ENCODE assay signal across 16 cellular contexts in genomic region chr3:180416111-180416541, GRCh38.
DNase-seq lines count a peak whose midpoint lies in the region; ATAC-seq and TF ChIP-seq lines count a peak whose summit lies in the region.
"Had no signal": no experiment of that assay in that cellular context is flagged by ENCODE, and none has a peak within 500 bp of the region (broad histone marks: within the 10 kb centered on the region; RNA-seq: fewer than 3 reads in every experiment).

No MANE protein-coding gene starts in this region.

- intact Hi-C loops in Panc1 (cut with micrococcal nuclease; ENCODE audit: unreplicated experiment) = no loop called here
- intact Hi-C loops in activated CD4-positive, alpha-beta T cell treated with anti-CD3 and anti-CD28 coated beads for 36 hours (cut with DNase I, micrococcal nuclease) = no loop called here

- TF ChIP-seq CTCF in GM23338 (conservative IDR thresholded peaks at IDR 0.05; ENCODE audit: low read depth in 2 of 2) (no peak), Panc1 (IDR thresholded peaks at IDR 0.05) (no peak), epithelial cell of proximal tubule (conservative IDR thresholded peaks at IDR 0.05; ENCODE audit: low read depth, low read length) (no peak), mesothelial cell of epicardium (IDR thresholded peaks at IDR 0.05; ENCODE audit: unreplicated experiment) (no peak)

- peak overlapping the region; percentile 57; the same call in 1 of the 2 replicates for H2AFZ ChIP-seq in GM23338

- no peaks in the 10 kb centered on the region for H3K27me3 ChIP-seq in GM23338 (ENCODE audit: insufficient read depth)
- no peaks in the 10 kb centered on the region for H3K27me3 ChIP-seq in Panc1 (ENCODE audit: control insufficient read depth, insufficient read depth, low read length)
- H3K27me3 ChIP-seq: BLaER1 treated with 17β-estradiol and CSF1 and Interleukin-3, amounts not matched to agents 10 nM and 100 nM; spleen had no signal

- H3K4me3 Mint-ChIP-seq in GM23338 (no peak overlapping the region), mesothelial cell of epicardium (no peak overlapping the region)
- no peak overlapping the region for H3K4me3 Mint-ChIP-seq in activated CD4-positive, alpha-beta memory T cell treated with anti-CD3 and anti-CD28 coated beads, Interleukin-2, amount 10 ng/mL, durations not matched to agents 7 days and 5 days
- no peak overlapping the region for H3K4me3 Mint-ChIP-seq in activated CD4-positive, alpha-beta T cell treated with anti-CD3 and anti-CD28 coated beads for 36 hours
- H3K4me3 Mint-ChIP-seq: stimulated activated naive CD8-positive, alpha-beta T cell treated with anti-CD3 and anti-CD28 coated beads, Interleukin-15, Interleukin-2, amounts not matched to agents 100 ng/mL and 50 ng/mL, for 24 hours had no signal

- H3K27ac Mint-ChIP-seq in GM23338 (peak overlapping the region; percentile 45), mesothelial cell of epicardium (no peak overlapping the region)
- no peak overlapping the region for H3K27ac Mint-ChIP-seq in activated CD4-positive, alpha-beta memory T cell treated with anti-CD3 and anti-CD28 coated beads, Interleukin-2, amount 10 ng/mL, durations not matched to agents 7 days and 5 days
- H3K27ac Mint-ChIP-seq in activated CD4-positive, alpha-beta T cell treated with anti-CD3 and anti-CD28 coated beads for 36 hours = no peak overlapping the region
- H3K27ac Mint-ChIP-seq: activated T-helper 2 cell treated with anti-CD3 and anti-CD28 coated beads, Interferon-gamma antibody, Interleukin-2, Interleukin-4, amounts not matched to agents 10 μg/mL and 5 μg/mL and 100 μg/mL, durations not matched to agents 14 hours and 24 hours and 36 hours; stimulated activated naive CD8-positive, alpha-beta T cell treated with anti-CD3 and anti-CD28 coated beads, Interleukin-15, Interleukin-2, amounts not matched to agents 100 ng/mL and 50 ng/mL, for 24 hours had no signal

- no peaks in the 10 kb centered on the region for H3K36me3 ChIP-seq in GM23338 (ENCODE audit: insufficient read depth)
- no peaks in the 10 kb centered on the region for H3K36me3 ChIP-seq in Panc1 (ENCODE audit: control insufficient read depth, insufficient read depth, low read length)
- H3K36me3 ChIP-seq: BLaER1 treated with 17β-estradiol and CSF1 and Interleukin-3, amounts not matched to agents 10 nM and 100 nM; HAP-1; spleen had no signal

- no peak for DNase-seq in GM23338 (ENCODE audit: low spot score)
- peak; percentile 18 for DNase-seq in Panc1 (ENCODE audit: low read depth, low spot score)
- DNase-seq in epithelial cell of proximal tubule (ENCODE audit: low read depth) = peak; percentile 40
- DNase-seq in pons (ENCODE audit: low spot score) = peak; percentile 98
- no peak for DNase-seq in activated CD4-positive, alpha-beta memory T cell treated with anti-CD3 and anti-CD28 coated beads, Interleukin-2, amount 10 ng/mL, durations not matched to agents 7 days and 5 days
- no peak for DNase-seq in activated CD4-positive, alpha-beta T cell treated with anti-CD3 and anti-CD28 coated beads for 36 hours
- no peak for DNase-seq in mesothelial cell of epicardium (ENCODE audit: low spot score in 2 of 2, unreplicated experiment in 2 of 2)
- DNase-seq: DMS79 treated with DMSO at 0.1 percent for 48 hours, NCI-H1048, NCI-H226, spleen had no signal

- H3K4me2 ChIP-seq in GM23338 = no peak overlapping the region
- H3K4me2 ChIP-seq: BLaER1 treated with 17β-estradiol and CSF1 and Interleukin-3, amounts not matched to agents 10 nM and 100 nM had no signal

- H3K27ac ChIP-seq in GM23338 (ENCODE audit: low read depth) (no peak overlapping the region), Panc1 (ENCODE audit: low read length) (no peak overlapping the region)
- H3K27ac ChIP-seq: BLaER1 treated with 17β-estradiol and CSF1 and Interleukin-3, amounts not matched to agents 10 nM and 100 nM; spleen had no signal

- no peaks in the 10 kb centered on the region for H3F3A ChIP-seq in GM23338 (replicated peaks; ENCODE audit: low read depth)

- ATAC-seq in GM23338 (no peak), Panc1 (peak; percentile 71), GM19023 (IDR thresholded peaks at IDR 0.05; ENCODE audit: unreplicated experiment) (no peak)
- no peak for ATAC-seq in activated CD4-positive, alpha-beta T cell treated with anti-CD3 and anti-CD28 coated beads for 36 hours

- no peaks in the 10 kb centered on the region for H4K20me1 ChIP-seq in GM23338 (replicated peaks; ENCODE audit: insufficient read depth)
- H4K20me1 ChIP-seq: BLaER1 treated with 17β-estradiol and CSF1 and Interleukin-3, amounts not matched to agents 10 nM and 100 nM had no signal

- in situ Hi-C loops in Panc1 (cut with HindIII; ENCODE audit: low pct_unique_long_range_greater_than_20kb, low sequenced_read_pairs) = no loop called here

- H3K4me3 ChIP-seq in GM23338 (no peak overlapping the region), Panc1 (ENCODE audit: low read depth in 2 of 2, low read length in 2 of 2) (no peak overlapping the region), epithelial cell of proximal tubule (ENCODE audit: low read depth, low read length) (no peak overlapping the region)
- H3K4me3 ChIP-seq: BLaER1 treated with 17β-estradiol and CSF1 and Interleukin-3, amounts not matched to agents 10 nM and 100 nM; HAP-1; spleen had no signal

- no TSS peak for BruUV-seq in Panc1 (replicated peaks; lab: Mats Ljungman, UMichigan)

- H3K79me2 ChIP-seq in GM23338 (replicated peaks; ENCODE audit: insufficient read depth) = no peaks in the 10 kb centered on the region

- POLR2A ChIA-PET in Panc1 (lab: Charles Lee) = no interaction called here
- POLR2A ChIA-PET in activated CD4-positive, alpha-beta memory T cell treated with anti-CD3 and anti-CD28 coated beads, Interleukin-2, amount 10 ng/mL, durations not matched to agents 7 days and 5 days (lab: Charles Lee) = no interaction called here
- POLR2A ChIA-PET in activated CD4-positive, alpha-beta T cell treated with anti-CD3 and anti-CD28 coated beads for 36 hours (lab: Charles Lee) = no interaction called here

- no peaks in the 10 kb centered on the region for H3K36me3 Mint-ChIP-seq in GM23338 (ENCODE audit: low read depth)
- no peaks in the 10 kb centered on the region for H3K36me3 Mint-ChIP-seq in activated CD4-positive, alpha-beta memory T cell treated with anti-CD3 and anti-CD28 coated beads, Interleukin-2, amount 10 ng/mL, durations not matched to agents 7 days and 5 days (ENCODE audit: low read depth)
- no peaks in the 10 kb centered on the region for H3K36me3 Mint-ChIP-seq in activated CD4-positive, alpha-beta T cell treated with anti-CD3 and anti-CD28 coated beads for 36 hours (ENCODE audit: low read depth)
- no peaks in the 10 kb centered on the region for H3K36me3 Mint-ChIP-seq in mesothelial cell of epicardium

- CTCF ChIA-PET in Panc1 (lab: Charles Lee) = no interaction called here
- CTCF ChIA-PET in activated CD4-positive, alpha-beta memory T cell treated with anti-CD3 and anti-CD28 coated beads, Interleukin-2, amount 10 ng/mL, durations not matched to agents 7 days and 5 days (lab: Charles Lee) = no interaction called here
- CTCF ChIA-PET in activated CD4-positive, alpha-beta T cell treated with anti-CD3 and anti-CD28 coated beads for 36 hours (lab: Charles Lee) = no interaction called here

- H3K27me3 Mint-ChIP-seq in GM23338 (ENCODE audit: insufficient read depth, low read depth, poor library complexity) (no peaks in the 10 kb centered on the region), mesothelial cell of epicardium (ENCODE audit: low read depth) (peaks cover 7% of the 10 kb centered on the region)
- H3K27me3 Mint-ChIP-seq in activated CD4-positive, alpha-beta memory T cell treated with anti-CD3 and anti-CD28 coated beads, Interleukin-2, amount 10 ng/mL, durations not matched to agents 7 days and 5 days = no peaks in the 10 kb centered on the region
- no peaks in the 10 kb centered on the region for H3K27me3 Mint-ChIP-seq in activated CD4-positive, alpha-beta T cell treated with anti-CD3 and anti-CD28 coated beads for 36 hours
- H3K27me3 Mint-ChIP-seq: stimulated activated naive CD8-positive, alpha-beta T cell treated with anti-CD3 and anti-CD28 coated beads, Interleukin-15, Interleukin-2, amounts not matched to agents 100 ng/mL and 50 ng/mL, for 24 hours had no signal

- H3K4me1 ChIP-seq in GM23338 (ENCODE audit: insufficient read depth) (no peaks in the 10 kb centered on the region; the same call in 1 of the 2 replicates), Panc1 (ENCODE audit: control insufficient read depth, insufficient read depth, low read length) (no peaks in the 10 kb centered on the region)
- H3K4me1 ChIP-seq: HAP-1, spleen had no signal

- H3K4me1 Mint-ChIP-seq in GM23338 (peaks cover 5% of the 10 kb centered on the region; the same call in 1 of the 3 replicates), mesothelial cell of epicardium (no peaks in the 10 kb centered on the region)
- no peaks in the 10 kb centered on the region for H3K4me1 Mint-ChIP-seq in activated CD4-positive, alpha-beta memory T cell treated with anti-CD3 and anti-CD28 coated beads, Interleukin-2, amount 10 ng/mL, durations not matched to agents 7 days and 5 days
- H3K4me1 Mint-ChIP-seq in activated CD4-positive, alpha-beta T cell treated with anti-CD3 and anti-CD28 coated beads for 36 hours = no peaks in the 10 kb centered on the region

- H3K9me3 Mint-ChIP-seq in GM23338 = no peaks in the 10 kb centered on the region
- no peaks in the 10 kb centered on the region for H3K9me3 Mint-ChIP-seq in activated CD4-positive, alpha-beta memory T cell treated with anti-CD3 and anti-CD28 coated beads, Interleukin-2, amount 10 ng/mL, durations not matched to agents 7 days and 5 days
- H3K9me3 Mint-ChIP-seq in activated CD4-positive, alpha-beta T cell treated with anti-CD3 and anti-CD28 coated beads for 36 hours (ENCODE audit: low read depth) = no peaks in the 10 kb centered on the region
- no peaks in the 10 kb centered on the region for H3K9me3 Mint-ChIP-seq in mesothelial cell of epicardium
- H3K9me3 Mint-ChIP-seq: activated T-helper 2 cell treated with anti-CD3 and anti-CD28 coated beads, Interferon-gamma antibody, Interleukin-2, Interleukin-4, amounts not matched to agents 10 μg/mL and 5 μg/mL and 100 μg/mL, durations not matched to agents 14 hours and 24 hours and 36 hours; stimulated activated naive CD8-positive, alpha-beta T cell treated with anti-CD3 and anti-CD28 coated beads, Interleukin-15, Interleukin-2, amounts not matched to agents 100 ng/mL and 50 ng/mL, for 24 hours had no signal

- no peaks in the 10 kb centered on the region for H3K9me2 ChIP-seq in GM23338 (ENCODE audit: insufficient read depth)

- H3K9me3 ChIP-seq in Panc1 (ENCODE audit: control insufficient read depth, insufficient read depth, low read depth, low read length) = peaks cover 7% of the 10 kb centered on the region; the same call in 1 of the 2 replicates
- H3K9me3 ChIP-seq: BLaER1 treated with 17β-estradiol and CSF1 and Interleukin-3, amounts not matched to agents 10 nM and 100 nM; HAP-1 had no signal

TF ChIP-seq in GM23338, 12 proteins besides CTCF, POLR2A, EP300 and RAD21 (continues in another document):
- no peak for TF ChIP-seq STAT1 (IDR thresholded peaks at IDR 0.05; ENCODE audit: unreplicated experiment)

Comparison
In these comparisons a context has a peak if more than half of its experiments do, and no peak if none do; other contexts are left out.
1. DNase-seq: peak in Panc1 (single experiment), epithelial cell of proximal tubule (single experiment) and pons (single experiment); none in GM23338 (single experiment), activated CD4-positive, alpha-beta memory T cell treated with anti-CD3 and anti-CD28 coated beads, Interleukin-2, amount 10 ng/mL, durations not matched to agents 7 days and 5 days (single experiment), activated CD4-positive, alpha-beta T cell treated with anti-CD3 and anti-CD28 coated beads for 36 hours (single experiment) and mesothelial cell of epicardium (0 of 2).